Comparison of ENCODE assay signal across 16 cellular contexts in the genomic region with DNA sequence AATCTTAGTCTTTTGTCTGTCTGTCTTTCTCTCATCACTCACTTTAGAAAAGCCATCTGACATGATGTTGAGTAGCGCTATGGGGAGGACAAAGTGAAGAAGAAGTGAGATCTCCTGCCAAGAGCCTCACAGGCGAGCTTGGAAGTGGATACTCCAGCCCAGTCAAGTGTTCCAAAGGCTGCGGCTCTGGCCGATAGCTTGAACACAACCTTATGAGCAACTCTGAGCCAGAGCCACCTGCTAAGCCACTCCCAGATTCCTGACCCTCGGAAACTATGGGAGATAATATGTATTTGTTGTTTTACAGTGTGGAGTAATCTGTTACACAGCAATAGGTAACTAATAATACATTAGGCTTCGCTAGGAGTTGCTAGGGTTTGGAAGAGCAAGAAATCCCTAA.
"Had no signal": no experiment of that assay in that cellular context is flagged by ENCODE, and none has a peak within 500 bp of the region (broad histone marks: within the 10 kb centered on the region; RNA-seq: fewer than 3 reads in every experiment).

No MANE protein-coding gene starts in this region.

- H3K36me3 Mint-ChIP-seq: activated CD4-positive, alpha-beta memory T cell treated with anti-CD3 and anti-CD28 coated beads for 36 hours; activated naive CD8-positive, alpha-beta T cell; natural killer cell had no signal

- H3K27me3 ChIP-seq: gastrocnemius medialis, heart left ventricle, neutrophil, pancreas, suprapubic skin, upper lobe of left lung had no signal

- H3K9me3 Mint-ChIP-seq: activated CD4-positive, alpha-beta memory T cell treated with anti-CD3 and anti-CD28 coated beads for 36 hours; activated T-helper 1 cell treated with anti-CD3 and anti-CD28 coated beads, Interleukin-12 subunit alpha, Interleukin-12 subunit beta, Interleukin-2, Interleukin-4 antibody, amounts not matched to agents 30 ng/mL and 10 ng/mL and 1 ng/mL, durations not matched to agents 14 hours and 24 hours and 36 hours; dendritic cell treated with granulocyte-macrophage colony-stimulating factor and Interleukin-4, amounts not matched to agents 40 ng/mL and 50 ng/mL, for 4 days had no signal

- H3K36me3 ChIP-seq: gastrocnemius medialis, heart left ventricle, neutrophil, pancreas, suprapubic skin, upper lobe of left lung had no signal

- H3K4me1 ChIP-seq: suprapubic skin had no signal

- H3K27me3 Mint-ChIP-seq: activated CD4-positive, alpha-beta memory T cell treated with anti-CD3 and anti-CD28 coated beads for 36 hours had no signal

- H3K4me3 ChIP-seq: gastrocnemius medialis, heart left ventricle, pancreas, suprapubic skin, upper lobe of left lung had no signal

- H3K4me3 Mint-ChIP-seq: activated CD4-positive, alpha-beta memory T cell treated with anti-CD3 and anti-CD28 coated beads for 36 hours; activated naive CD8-positive, alpha-beta T cell; activated T-helper 1 cell treated with anti-CD3 and anti-CD28 coated beads, Interleukin-12 subunit alpha, Interleukin-12 subunit beta, Interleukin-2, Interleukin-4 antibody, amounts not matched to agents 30 ng/mL and 10 ng/mL and 1 ng/mL, durations not matched to agents 14 hours and 24 hours and 36 hours; dendritic cell treated with granulocyte-macrophage colony-stimulating factor and Interleukin-4, amounts not matched to agents 40 ng/mL and 50 ng/mL, for 4 days; natural killer cell; stimulated activated naive CD8-positive, alpha-beta T cell treated with anti-CD3 and anti-CD28 coated beads, Interleukin-15, Interleukin-2, amounts not matched to agents 100 ng/mL and 50 ng/mL, for 24 hours had no signal

- H3K27ac ChIP-seq: gastrocnemius medialis, heart left ventricle, neutrophil, pancreas, suprapubic skin, upper lobe of left lung had no signal

- H3K27ac Mint-ChIP-seq: activated CD4-positive, alpha-beta memory T cell treated with anti-CD3 and anti-CD28 coated beads for 36 hours; activated naive CD8-positive, alpha-beta T cell; activated T-helper 1 cell treated with anti-CD3 and anti-CD28 coated beads, Interleukin-12 subunit alpha, Interleukin-12 subunit beta, Interleukin-2, Interleukin-4 antibody, amounts not matched to agents 30 ng/mL and 10 ng/mL and 1 ng/mL, durations not matched to agents 14 hours and 24 hours and 36 hours; dendritic cell treated with granulocyte-macrophage colony-stimulating factor and Interleukin-4, amounts not matched to agents 40 ng/mL and 50 ng/mL, for 4 days; natural killer cell; stimulated activated naive CD8-positive, alpha-beta T cell treated with anti-CD3 and anti-CD28 coated beads, Interleukin-15, Interleukin-2, amounts not matched to agents 100 ng/mL and 50 ng/mL, for 24 hours had no signal

- DNase-seq: activated CD4-positive, alpha-beta memory T cell treated with anti-CD3 and anti-CD28 coated beads for 36 hours; activated T-cell treated with anti-CD3 and anti-CD28 coated beads for 4 hours; amniotic stem cell; effector CD8-positive, alpha-beta T cell; gastrocnemius medialis; heart left ventricle; natural killer cell; pancreas had no signal

- ATAC-seq: esophagus mucosa, gastrocnemius medialis, natural killer cell, pancreas had no signal

- H3K4me1 Mint-ChIP-seq: natural killer cell had no signal

- H3K9me3 ChIP-seq: gastrocnemius medialis, heart left ventricle, neutrophil, pancreas, suprapubic skin, upper lobe of left lung had no signal
